ENCODE assay signal across 2 cellular contexts in the genomic region with DNA sequence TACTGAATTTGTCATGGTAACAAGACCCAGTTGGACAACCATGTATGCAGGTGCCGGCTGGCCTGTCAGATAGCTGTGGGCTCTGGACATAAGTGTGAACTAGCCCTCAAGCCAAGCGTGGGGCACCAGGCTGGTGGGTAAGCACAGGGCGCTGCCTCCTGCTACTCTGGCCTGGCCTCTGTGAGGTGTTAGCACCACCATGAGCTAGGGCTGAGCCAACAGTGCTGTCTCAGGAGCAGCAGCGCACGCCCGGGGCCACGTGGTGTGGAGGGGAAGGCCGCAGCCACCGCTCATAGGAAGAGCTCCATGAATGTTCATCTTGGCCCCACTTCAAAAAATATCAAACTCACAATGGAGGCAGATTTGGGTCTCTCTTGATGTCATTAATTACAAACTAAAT.
A peak's percentile ranks its signal among the peaks of the same experiment; 100 is the strongest.
TF ChIP-seq lines count a peak whose summit lies in the region.

No MANE protein-coding gene starts in this region.

TF ChIP-seq in WTC11, 78 proteins besides CTCF, POLR2A, EP300 and RAD21:
- TF ChIP-seq NR1H2 (CRISPR knock-in tag; IDR thresholded peaks at IDR 0.05) (no peak), CBFB (CRISPR knock-in tag; IDR thresholded peaks at IDR 0.05; ENCODE audit: low read depth) (no peak), HMGA2 (CRISPR knock-in tag; IDR thresholded peaks at IDR 0.05) (no peak), MYBL2 (CRISPR knock-in tag; IDR thresholded peaks at IDR 0.05) (no peak), JUN (CRISPR knock-in tag; IDR thresholded peaks at IDR 0.05) (no peak), JAZF1 (CRISPR knock-in tag; IDR thresholded peaks at IDR 0.05) (no peak), TEAD1 (CRISPR knock-in tag; IDR thresholded peaks at IDR 0.05) (no peak), SOX15 (CRISPR knock-in tag; IDR thresholded peaks at IDR 0.05) (no peak), ZNF263 (CRISPR knock-in tag; IDR thresholded peaks at IDR 0.05; ENCODE audit: low read depth) (no peak)
- TF ChIP-seq, protein P1, sequence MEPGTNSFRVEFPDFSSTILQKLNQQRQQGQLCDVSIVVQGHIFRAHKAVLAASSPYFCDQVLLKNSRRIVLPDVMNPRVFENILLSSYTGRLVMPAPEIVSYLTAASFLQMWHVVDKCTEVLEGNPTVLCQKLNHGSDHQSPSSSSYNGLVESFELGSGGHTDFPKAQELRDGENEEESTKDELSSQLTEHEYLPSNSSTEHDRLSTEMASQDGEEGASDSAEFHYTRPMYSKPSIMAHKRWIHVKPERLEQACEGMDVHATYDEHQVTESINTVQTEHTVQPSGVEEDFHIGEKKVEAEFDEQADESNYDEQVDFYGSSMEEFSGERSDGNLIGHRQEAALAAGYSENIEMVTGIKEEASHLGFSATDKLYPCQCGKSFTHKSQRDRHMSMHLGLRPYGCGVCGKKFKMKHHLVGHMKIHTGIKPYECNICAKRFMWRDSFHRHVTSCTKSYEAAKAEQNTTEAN (CRISPR knock-in tag; IDR thresholded peaks at IDR 0.05): no peak
- TF ChIP-seq, protein P2, sequence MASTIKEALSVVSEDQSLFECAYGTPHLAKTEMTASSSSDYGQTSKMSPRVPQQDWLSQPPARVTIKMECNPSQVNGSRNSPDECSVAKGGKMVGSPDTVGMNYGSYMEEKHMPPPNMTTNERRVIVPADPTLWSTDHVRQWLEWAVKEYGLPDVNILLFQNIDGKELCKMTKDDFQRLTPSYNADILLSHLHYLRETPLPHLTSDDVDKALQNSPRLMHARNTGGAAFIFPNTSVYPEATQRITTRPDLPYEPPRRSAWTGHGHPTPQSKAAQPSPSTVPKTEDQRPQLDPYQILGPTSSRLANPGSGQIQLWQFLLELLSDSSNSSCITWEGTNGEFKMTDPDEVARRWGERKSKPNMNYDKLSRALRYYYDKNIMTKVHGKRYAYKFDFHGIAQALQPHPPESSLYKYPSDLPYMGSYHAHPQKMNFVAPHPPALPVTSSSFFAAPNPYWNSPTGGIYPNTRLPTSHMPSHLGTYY (CRISPR knock-in tag; IDR thresholded peaks at IDR 0.05): no peak
- TF ChIP-seq, protein P3, sequence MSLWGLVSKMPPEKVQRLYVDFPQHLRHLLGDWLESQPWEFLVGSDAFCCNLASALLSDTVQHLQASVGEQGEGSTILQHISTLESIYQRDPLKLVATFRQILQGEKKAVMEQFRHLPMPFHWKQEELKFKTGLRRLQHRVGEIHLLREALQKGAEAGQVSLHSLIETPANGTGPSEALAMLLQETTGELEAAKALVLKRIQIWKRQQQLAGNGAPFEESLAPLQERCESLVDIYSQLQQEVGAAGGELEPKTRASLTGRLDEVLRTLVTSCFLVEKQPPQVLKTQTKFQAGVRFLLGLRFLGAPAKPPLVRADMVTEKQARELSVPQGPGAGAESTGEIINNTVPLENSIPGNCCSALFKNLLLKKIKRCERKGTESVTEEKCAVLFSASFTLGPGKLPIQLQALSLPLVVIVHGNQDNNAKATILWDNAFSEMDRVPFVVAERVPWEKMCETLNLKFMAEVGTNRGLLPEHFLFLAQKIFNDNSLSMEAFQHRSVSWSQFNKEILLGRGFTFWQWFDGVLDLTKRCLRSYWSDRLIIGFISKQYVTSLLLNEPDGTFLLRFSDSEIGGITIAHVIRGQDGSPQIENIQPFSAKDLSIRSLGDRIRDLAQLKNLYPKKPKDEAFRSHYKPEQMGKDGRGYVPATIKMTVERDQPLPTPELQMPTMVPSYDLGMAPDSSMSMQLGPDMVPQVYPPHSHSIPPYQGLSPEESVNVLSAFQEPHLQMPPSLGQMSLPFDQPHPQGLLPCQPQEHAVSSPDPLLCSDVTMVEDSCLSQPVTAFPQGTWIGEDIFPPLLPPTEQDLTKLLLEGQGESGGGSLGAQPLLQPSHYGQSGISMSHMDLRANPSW (CRISPR knock-in tag; conservative IDR thresholded peaks at IDR 0.05; ENCODE audit: low read depth): no peak
- TF ChIP-seq, protein P4, sequence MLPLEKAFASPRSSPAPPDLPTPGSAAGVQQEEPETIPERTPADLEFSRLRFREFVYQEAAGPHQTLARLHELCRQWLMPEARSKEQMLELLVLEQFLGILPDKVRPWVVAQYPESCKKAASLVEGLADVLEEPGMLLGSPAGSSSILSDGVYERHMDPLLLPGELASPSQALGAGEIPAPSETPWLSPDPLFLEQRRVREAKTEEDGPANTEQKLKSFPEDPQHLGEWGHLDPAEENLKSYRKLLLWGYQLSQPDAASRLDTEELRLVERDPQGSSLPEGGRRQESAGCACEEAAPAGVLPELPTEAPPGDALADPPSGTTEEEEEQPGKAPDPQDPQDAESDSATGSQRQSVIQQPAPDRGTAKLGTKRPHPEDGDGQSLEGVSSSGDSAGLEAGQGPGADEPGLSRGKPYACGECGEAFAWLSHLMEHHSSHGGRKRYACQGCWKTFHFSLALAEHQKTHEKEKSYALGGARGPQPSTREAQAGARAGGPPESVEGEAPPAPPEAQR (CRISPR knock-in tag; IDR thresholded peaks at IDR 0.05): no peak
TF ChIP-seq in WTC11: peak in this region for 0.

TF ChIP-seq in K562, 482 proteins besides CTCF, POLR2A, EP300 and RAD21:
- TF ChIP-seq SRSF1 (IDR thresholded peaks at IDR 0.05; ENCODE audit: low read depth, low read length) (no peak), L3MBTL2 (IDR thresholded peaks at IDR 0.05) (0 out of 2 replicates have a peak, but pooled peaks have one; percentile 13), MTA3 (IDR thresholded peaks at IDR 0.05; ENCODE audit: borderline replicate concordance) (no peak), RBM14 (IDR thresholded peaks at IDR 0.05; ENCODE audit: borderline replicate concordance, insufficient read depth, low read depth, low read length) (0 out of 2 replicates have a peak, but pooled peaks have one; percentile 19), MED1 (CRISPR knock-in tag; IDR thresholded peaks at IDR 0.05; ENCODE audit: borderline replicate concordance) (no peak), DACH1 (IDR thresholded peaks at IDR 0.05; ENCODE audit: partially characterized antibody) (no peak), HNRNPL (IDR thresholded peaks at IDR 0.05; ENCODE audit: low read depth, low read length) (no peak), HMGN3 (IDR thresholded peaks at IDR 0.05; ENCODE audit: borderline replicate concordance, extremely low read depth, insufficient read length, low read depth, low read length) (peak; percentile 81), GATAD2A (IDR thresholded peaks at IDR 0.05) (no peak), E2F3 (CRISPR knock-in tag; IDR thresholded peaks at IDR 0.05) (0 out of 2 replicates have a peak, but pooled peaks have one; percentile 33), SRF (CRISPR knock-in tag; IDR thresholded peaks at IDR 0.05) (peak in 1 of 2 experiments; percentile 8; a peak in 1 of 4 replicates), ZNF239 (CRISPR knock-in tag; IDR thresholded peaks at IDR 0.05) (no peak)
- TF ChIP-seq, protein P5, sequence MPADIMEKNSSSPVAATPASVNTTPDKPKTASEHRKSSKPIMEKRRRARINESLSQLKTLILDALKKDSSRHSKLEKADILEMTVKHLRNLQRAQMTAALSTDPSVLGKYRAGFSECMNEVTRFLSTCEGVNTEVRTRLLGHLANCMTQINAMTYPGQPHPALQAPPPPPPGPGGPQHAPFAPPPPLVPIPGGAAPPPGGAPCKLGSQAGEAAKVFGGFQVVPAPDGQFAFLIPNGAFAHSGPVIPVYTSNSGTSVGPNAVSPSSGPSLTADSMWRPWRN (IDR thresholded peaks at IDR 0.05; ENCODE audit: low read depth): no peak
- TF ChIP-seq, protein P6, sequence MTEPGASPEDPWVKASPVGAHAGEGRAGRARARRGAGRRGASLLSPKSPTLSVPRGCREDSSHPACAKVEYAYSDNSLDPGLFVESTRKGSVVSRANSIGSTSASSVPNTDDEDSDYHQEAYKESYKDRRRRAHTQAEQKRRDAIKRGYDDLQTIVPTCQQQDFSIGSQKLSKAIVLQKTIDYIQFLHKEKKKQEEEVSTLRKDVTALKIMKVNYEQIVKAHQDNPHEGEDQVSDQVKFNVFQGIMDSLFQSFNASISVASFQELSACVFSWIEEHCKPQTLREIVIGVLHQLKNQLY (CRISPR knock-in tag; conservative IDR thresholded peaks at IDR 0.05): 0 out of 4 replicates have a peak, but pooled peaks of 1 of the 2 experiments have one; percentile 35
- TF ChIP-seq, protein P7, sequence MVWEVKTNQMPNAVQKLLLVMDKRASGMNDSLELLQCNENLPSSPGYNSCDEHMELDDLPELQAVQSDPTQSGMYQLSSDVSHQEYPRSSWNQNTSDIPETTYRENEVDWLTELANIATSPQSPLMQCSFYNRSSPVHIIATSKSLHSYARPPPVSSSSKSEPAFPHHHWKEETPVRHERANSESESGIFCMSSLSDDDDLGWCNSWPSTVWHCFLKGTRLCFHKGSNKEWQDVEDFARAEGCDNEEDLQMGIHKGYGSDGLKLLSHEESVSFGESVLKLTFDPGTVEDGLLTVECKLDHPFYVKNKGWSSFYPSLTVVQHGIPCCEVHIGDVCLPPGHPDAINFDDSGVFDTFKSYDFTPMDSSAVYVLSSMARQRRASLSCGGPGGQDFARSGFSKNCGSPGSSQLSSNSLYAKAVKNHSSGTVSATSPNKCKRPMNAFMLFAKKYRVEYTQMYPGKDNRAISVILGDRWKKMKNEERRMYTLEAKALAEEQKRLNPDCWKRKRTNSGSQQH (CRISPR knock-in tag; IDR thresholded peaks at IDR 0.05): peak; percentile 44; the same call in 1 of the 2 replicates
- TF ChIP-seq, protein P8, sequence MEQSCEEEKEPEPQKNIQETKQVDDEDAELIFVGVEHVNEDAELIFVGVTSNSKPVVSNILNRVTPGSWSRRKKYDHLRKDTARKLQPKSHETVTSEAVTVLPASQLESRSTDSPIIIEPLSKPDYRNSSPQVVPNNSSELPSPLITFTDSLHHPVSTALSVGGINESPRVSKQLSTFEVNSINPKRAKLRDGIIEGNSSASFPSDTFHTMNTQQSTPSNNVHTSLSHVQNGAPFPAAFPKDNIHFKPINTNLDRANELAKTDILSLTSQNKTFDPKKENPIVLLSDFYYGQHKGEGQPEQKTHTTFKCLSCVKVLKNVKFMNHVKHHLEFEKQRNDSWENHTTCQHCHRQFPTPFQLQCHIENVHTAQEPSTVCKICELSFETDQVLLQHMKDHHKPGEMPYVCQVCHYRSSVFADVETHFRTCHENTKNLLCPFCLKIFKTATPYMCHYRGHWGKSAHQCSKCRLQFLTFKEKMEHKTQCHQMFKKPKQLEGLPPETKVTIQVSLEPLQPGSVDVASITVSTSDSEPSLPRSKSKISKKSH (CRISPR knock-in tag; IDR thresholded peaks at IDR 0.05): 0 out of 2 replicates have a peak, but pooled peaks have one; percentile 25
- TF ChIP-seq, protein P9, sequence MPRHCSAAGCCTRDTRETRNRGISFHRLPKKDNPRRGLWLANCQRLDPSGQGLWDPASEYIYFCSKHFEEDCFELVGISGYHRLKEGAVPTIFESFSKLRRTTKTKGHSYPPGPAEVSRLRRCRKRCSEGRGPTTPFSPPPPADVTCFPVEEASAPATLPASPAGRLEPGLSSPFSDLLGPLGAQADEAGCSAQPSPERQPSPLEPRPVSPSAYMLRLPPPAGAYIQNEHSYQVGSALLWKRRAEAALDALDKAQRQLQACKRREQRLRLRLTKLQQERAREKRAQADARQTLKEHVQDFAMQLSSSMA (CRISPR knock-in tag; IDR thresholded peaks at IDR 0.05): no peak
- TF ChIP-seq, protein P10, sequence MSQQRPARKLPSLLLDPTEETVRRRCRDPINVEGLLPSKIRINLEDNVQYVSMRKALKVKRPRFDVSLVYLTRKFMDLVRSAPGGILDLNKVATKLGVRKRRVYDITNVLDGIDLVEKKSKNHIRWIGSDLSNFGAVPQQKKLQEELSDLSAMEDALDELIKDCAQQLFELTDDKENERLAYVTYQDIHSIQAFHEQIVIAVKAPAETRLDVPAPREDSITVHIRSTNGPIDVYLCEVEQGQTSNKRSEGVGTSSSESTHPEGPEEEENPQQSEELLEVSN (IDR thresholded peaks at IDR 0.05; ENCODE audit: borderline replicate concordance in 1 of 2, extremely low read depth in 1 of 2, insufficient read depth in 1 of 2, insufficient read length in 1 of 2, low read depth in 1 of 2, low read length in 1 of 2, poor library complexity in 1 of 2, severe bottlenecking in 1 of 2): peak; percentile 15 to 50
TF ChIP-seq in K562: peak in this region for 9.
